Comparison of ENCODE assay signal across 18 cellular contexts in genomic region chr16:10932959-10933710, GRCh38. TPM values are rescaled to one million over a fixed set of nuclear protein-coding genes. Genes with fewer than 3 reads are reported as not detected.
DNase-seq lines count a peak whose midpoint lies in the region; ATAC-seq, FAIRE-seq and TF ChIP-seq lines count a peak whose summit lies in the region.
"Had no signal": no experiment of that assay in that cellular context is flagged by ENCODE, and none has a peak within 500 bp of the region (broad histone marks: within the 10 kb centered on the region; RNA-seq: fewer than 3 reads in every experiment).

No MANE protein-coding gene starts in this region.

- H3K9ac ChIP-seq in K562 (ENCODE audit: insufficient read depth in 1 of 2, low read depth in 2 of 2, low read length in 2 of 2) = no peak overlapping the region

- no peaks in the 10 kb centered on the region for H3K9me3 Mint-ChIP-seq in activated naive CD4-positive, alpha-beta T cell treated with anti-CD3 and anti-CD28 coated beads, Interleukin-2, amount 50 U/mL, for 72 hours
- H3K9me3 Mint-ChIP-seq: activated T-helper 2 cell treated with anti-CD3 and anti-CD28 coated beads, Interferon-gamma antibody, Interleukin-2, Interleukin-4, amounts not matched to agents 10 μg/mL and 5 μg/mL and 100 μg/mL, durations not matched to agents 14 hours and 24 hours and 36 hours had no signal

- BruUV-seq in K562 (replicated peaks; lab: Mats Ljungman, UMichigan) = no TSS peak

- H3K27ac ChIP-seq in cardiac muscle cell (peak overlapping the region; percentile 51), HEK293 (ENCODE audit: extremely low read depth, low read depth, low read length) (no peak overlapping the region), K562 (ENCODE audit: extremely low read depth, low read depth, low read length) (no peak overlapping the region), gastrocnemius medialis (peak overlapping the region; percentile 91 to 96 (median 94))
- H3K27ac ChIP-seq: uterus had no signal

- TF ChIP-seq EP300 in K562 (IDR thresholded peaks at IDR 0.05; ENCODE audit: low read length) = no peak

- FAIRE-seq in K562 (lab: Jason Lieb, UNC) = no peak
- FAIRE-seq: astrocyte, endothelial cell of umbilical vein had no signal

- H3K4me3 ChIP-seq in cardiac muscle cell = no peak overlapping the region
- no peak overlapping the region for H3K4me3 ChIP-seq in HEK293 (ENCODE audit: low read depth, low read length)
- no peak overlapping the region for H3K4me3 ChIP-seq in K562
- no peak overlapping the region for H3K4me3 ChIP-seq in gastrocnemius medialis
- H3K4me3 ChIP-seq: coronary artery, HAP-1, uterus had no signal

- TF ChIP-seq CTCF in cardiac muscle cell (IDR thresholded peaks at IDR 0.05; ENCODE audit: low read depth, low read length) (no peak), HEK293 (tag by site-specific recombination; IDR thresholded peaks at IDR 0.05) (no peak), K562 (IDR thresholded peaks at IDR 0.05 in 2 of 3, conservative IDR thresholded peaks at IDR 0.05 in 1 of 3; ENCODE audit: insufficient read depth in 2 of 3, low read depth in 1 of 3, low read length in 3 of 3) (no peak), gastrocnemius medialis (IDR thresholded peaks at IDR 0.05 in 4 of 5, conservative IDR thresholded peaks at IDR 0.05 in 1 of 5) (no peak)

- 83% methylated on average over 11 of the region's 11 CpGs for WGBS in K562 (ENCODE audit: insufficient coverage, low coverage, missing lambda C conversion rate)

- H2AFZ ChIP-seq in K562 (ENCODE audit: low read depth, low read length) = no peak overlapping the region

- intact Hi-C loops in Right ventricle myocardium inferior (cut with DNase I) (no loop called here), K562 (cut with micrococcal nuclease) (no loop called here), gastrocnemius medialis (cut with DNase I; ENCODE audit: low total_unique reads) (no loop called here)

- peak in 1 of 2 donors; percentile 49 for DNase-seq in cardiac muscle cell (ENCODE audit: low read depth in 1 of 2, low spot score in 1 of 2)
- no peak for DNase-seq in Right ventricle myocardium inferior (ENCODE audit: missing footprints)
- no peak for DNase-seq in K562 (ENCODE audit: extremely low read depth in 1 of 4, low spot score in 3 of 4)
- no peak for DNase-seq in gastrocnemius medialis
- no peak for DNase-seq in activated naive CD4-positive, alpha-beta T cell treated with anti-CD3 and anti-CD28 coated beads, Interleukin-2, amount 50 U/mL, for 72 hours (ENCODE audit: low spot score in 2 of 2)
- DNase-seq in HCEC 1CT = no peak
- DNase-seq in midbrain (lab: John Stamatoyannopoulos, UW) = no peak
- DNase-seq: NCI-H1092 treated with DMSO at 0.1 percent for 48 hours, NCI-H2081 treated with DMSO at 0.1 percent for 48 hours, NCI-H510A, uterus had no signal

- in situ Hi-C loops in K562 (cut with MboI) (loop anchor here (10.0 kb wide), 1 partner anchor 678 kb away; no protein-coding TSS in a partner anchor), gastrocnemius medialis (cut with MboI; ENCODE audit: low sequenced_read_pairs in 4 of 4) (no loop called here)

- H3K36me3 ChIP-seq in cardiac muscle cell (peaks cover 7% of the 10 kb centered on the region), HEK293 (ENCODE audit: control insufficient read depth in 2 of 2, insufficient read depth in 1 of 2, low read length in 2 of 2) (peaks cover 0 to 60% of the 10 kb centered on the region in 2 experiments; a peak in 2 of 3 replicates), K562 (ENCODE audit: control insufficient read depth, insufficient read depth, low read length) (peaks cover 45% of the 10 kb centered on the region), gastrocnemius medialis (peaks cover 0 to 11% of the 10 kb centered on the region in 2 donors)
- H3K36me3 ChIP-seq: uterus had no signal

- no peaks in the 10 kb centered on the region for H3K36me3 Mint-ChIP-seq in activated naive CD4-positive, alpha-beta T cell treated with anti-CD3 and anti-CD28 coated beads, Interleukin-2, amount 50 U/mL, for 72 hours

- no peak overlapping the region for H3K27ac Mint-ChIP-seq in activated naive CD4-positive, alpha-beta T cell treated with anti-CD3 and anti-CD28 coated beads, Interleukin-2, amount 50 U/mL, for 72 hours
- H3K27ac Mint-ChIP-seq: activated T-helper 2 cell treated with anti-CD3 and anti-CD28 coated beads, Interferon-gamma antibody, Interleukin-2, Interleukin-4, amounts not matched to agents 10 μg/mL and 5 μg/mL and 100 μg/mL, durations not matched to agents 14 hours and 24 hours and 36 hours had no signal

- no peak overlapping the region for H3K4me2 ChIP-seq in K562 (ENCODE audit: insufficient read depth, low read length)

- peaks cover 23% of the 10 kb centered on the region; the same call in 2 of the 3 replicates for H3K79me2 ChIP-seq in K562 (ENCODE audit: control insufficient read depth, insufficient read depth, low read length)

- H3K4me1 ChIP-seq in cardiac muscle cell (ENCODE audit: low read depth) (no peaks in the 10 kb centered on the region), HEK293 (ENCODE audit: control insufficient read depth, insufficient read depth, low read length) (no peaks in the 10 kb centered on the region), K562 (replicated peaks in 1 of 2; ENCODE audit: control insufficient read depth in 2 of 2, insufficient read depth in 2 of 2, low read length in 2 of 2) (peaks cover 0 to 9% of the 10 kb centered on the region in 2 experiments; a peak in 2 of 5 replicates), gastrocnemius medialis (peaks cover 71 to 73% of the 10 kb centered on the region in 2 donors)
- H3K4me1 ChIP-seq: HAP-1 had no signal

- ATAC-seq in Right ventricle myocardium inferior (no peak), K562 (no peak), gastrocnemius medialis (no peak)
- no peak for ATAC-seq in activated naive CD4-positive, alpha-beta T cell treated with anti-CD3 and anti-CD28 coated beads, Interleukin-2, amount 50 U/mL, for 72 hours
- ATAC-seq: activated CD4-positive, CD25-positive, alpha-beta regulatory T cell treated with anti-CD3 and anti-CD28 coated beads, Interleukin-2, amount 50 U/mL, for 24 hours had no signal

- CTCF ChIA-PET in HEK293 (lab: Yijun Ruan, JAX) = interaction anchor here (0.6 to 1.5 kb wide), 2 partner anchors 9 to 14 kb away, joined by 3 read pairs; partner anchors contain the start of gene DEXI
- CTCF ChIA-PET in K562 (lab: Yijun Ruan, JAX; ENCODE audit: low intra/inter-chr PET ratio) = no interaction called here

- TF ChIP-seq POLR2A in K562 (conservative IDR thresholded peaks at IDR 0.05) (no peak), gastrocnemius medialis (IDR thresholded peaks at IDR 0.05) (no peak)

- H3K9me3 ChIP-seq in cardiac muscle cell (ENCODE audit: low read depth) (no peaks in the 10 kb centered on the region), HEK293 (ENCODE audit: control insufficient read depth, insufficient read depth, low read depth, low read length) (no peaks in the 10 kb centered on the region), K562 (replicated peaks; ENCODE audit: control insufficient read depth, insufficient read depth, low read depth, low read length) (no peaks in the 10 kb centered on the region), gastrocnemius medialis (no peaks in the 10 kb centered on the region)
- H3K9me3 ChIP-seq: HAP-1, uterus had no signal

- no peak for TF ChIP-seq RAD21 in K562 (CRISPR knock-in tag; conservative IDR thresholded peaks at IDR 0.05 in 1 of 2, IDR thresholded peaks at IDR 0.05 in 1 of 2)

- peaks cover 33% of the 10 kb centered on the region for H4K20me1 ChIP-seq in K562 (replicated peaks; ENCODE audit: control insufficient read depth, insufficient read depth, low read length)

- H3K9me1 ChIP-seq in K562 (ENCODE audit: control insufficient read depth, insufficient read depth, low read length) = no peaks in the 10 kb centered on the region

- H3K27me3 ChIP-seq in cardiac muscle cell = no peaks in the 10 kb centered on the region
- no peaks in the 10 kb centered on the region for H3K27me3 ChIP-seq in K562 (ENCODE audit: control insufficient read depth in 2 of 2, insufficient read depth in 2 of 2, low read length in 2 of 2)
- no peaks in the 10 kb centered on the region for H3K27me3 ChIP-seq in gastrocnemius medialis
- H3K27me3 ChIP-seq: uterus had no signal

- POLR2A ChIA-PET in HEK293 (lab: Yijun Ruan, JAX) (interaction anchor here (2.0 kb wide), 1 partner anchor 9 kb away, joined by 8 read pairs; the partner anchor contains the start of gene DEXI), K562 (lab: Yijun Ruan, JAX) (interaction anchor here (0.5 to 1.5 kb wide), 4 partner anchors 9 to 313 kb away, joined by 3 to 6 read pairs (median 4); partner anchors contain the start of gene DEXI)

RNA-seq across cellular contexts. Expression of gene DEXI, which starts 9.1 kb away (rescaled TPM):
- 112 and 115 TPM in 2 replicates for total RNA-seq in cardiac muscle cell
- polyA plus RNA-seq in cardiac muscle cell = 78.4 and 92.1 TPM in 2 replicates
- total RNA-seq in Right ventricle myocardium inferior = 121 TPM
- 19.9 and 32.5 TPM in 2 replicates for total RNA-seq in K562 (2011; cell fraction: chromatin; rRNA removed; ENCODE audit: low replicate concordance)
- total RNA-seq in K562 (2011; cell fraction: nucleolus; rRNA removed) = 26.5 and 30.0 TPM in 2 replicates
- 26.1 and 37.4 TPM in 2 replicates for total RNA-seq in K562 (2011; cell fraction: nucleoplasm; rRNA removed)
- total RNA-seq in K562 (2014; rRNA removed) = 35.8 and 43.1 TPM in 2 replicates
- total RNA-seq in K562 (2014; rRNA removed; fragmentation: Illumina TruSeq; extraction: Trizol) = 18.2 and 22.0 TPM in 2 replicates
- total RNA-seq in K562 (2015; rRNA removed; fragmentation: Illumina TruSeq; extraction: Trizol) = 29.6 and 31.3 TPM in 2 replicates
- total RNA-seq in K562 (2021) = 33.3 and 38.2 TPM in 2 replicates
- polyA plus RNA-seq in K562 (2011; rRNA removed) = 20.0 and 24.5 TPM in 2 replicates
- 35.9 and 65.4 TPM in 2 replicates for polyA plus RNA-seq in K562 (2011; cell fraction: cytosol; rRNA removed)
- polyA plus RNA-seq in K562 (2011; cell fraction: nucleus; rRNA removed) = 24.2 and 31.3 TPM in 2 replicates
- polyA plus RNA-seq in K562 (2012) = 34.3 and 38.6 TPM in 2 replicates
- polyA plus RNA-seq in K562 (2014; fragmentation: Illumina TruSeq; extraction: Trizol) = 39.2 and 40.1 TPM in 2 replicates
- polyA plus RNA-seq in K562 (2014; fragmentation: Nextera tagmentation; extraction: Ambion mirVana) = 1 to 10 TPM; 2.9 to 3.7 TPM
- polyA plus RNA-seq in K562 (2014; rRNA removed) = 21.1 and 31.5 TPM in 2 replicates
- polyA minus RNA-seq in K562 (2011; rRNA and poly(A)+ RNA removed) = 25.2 and 29.1 TPM in 2 replicates
- 21.8 and 24.2 TPM in 2 replicates for polyA minus RNA-seq in K562 (2011; cell fraction: cytosol; rRNA and poly(A)+ RNA removed)
- 12.3 and 19.3 TPM in 2 replicates for polyA minus RNA-seq in K562 (2011; cell fraction: nucleus; rRNA and poly(A)+ RNA removed)
- 100 to 1,000 TPM in 3 of 4 donors, 10 to 100 TPM in 1; 83.9 to 184 (median 127) TPM for total RNA-seq in gastrocnemius medialis
- 10 to 100 TPM; 17.1 to 30.2 TPM for total RNA-seq in activated naive CD4-positive, alpha-beta T cell treated with anti-CD3 and anti-CD28 coated beads, Interleukin-2, amount 50 U/mL, for 72 hours

RNA-seq across cellular contexts. Expression of gene CLEC16A, which starts 11.2 kb away (rescaled TPM):
- total RNA-seq in cardiac muscle cell (23.9 and 26.8 TPM in 2 replicates), Right ventricle myocardium inferior (23.0 TPM), K562 (2014; rRNA removed) (9.8 and 13.6 TPM in 2 replicates), K562 (2014; rRNA removed; fragmentation: Illumina TruSeq; extraction: Trizol) (11.4 and 13.2 TPM in 2 replicates), K562 (2015; rRNA removed; fragmentation: Illumina TruSeq; extraction: Trizol) (8.5 and 10.0 TPM in 2 replicates), K562 (2021) (22.1 and 22.3 TPM in 2 replicates), gastrocnemius medialis (10 to 100 TPM; 24.5 to 33.0 (median 29.3) TPM)
- polyA plus RNA-seq in cardiac muscle cell (17.5 and 23.6 TPM in 2 replicates), K562 (2011; rRNA removed) (8.8 and 10.4 TPM in 2 replicates), K562 (2014; fragmentation: Illumina TruSeq; extraction: Trizol) (15.6 and 16.1 TPM in 2 replicates), K562 (2014; fragmentation: Nextera tagmentation; extraction: Ambion mirVana) (1 to 10 TPM in 1 of 2 experiments, under 1 TPM in 1; 1.00 to 1.4 TPM), K562 (2014; rRNA removed) (10.6 and 10.8 TPM in 2 replicates)
- 90.8 and 106 TPM in 2 replicates for total RNA-seq in K562 (2011; cell fraction: chromatin; rRNA removed; ENCODE audit: low replicate concordance)
- 41.2 and 41.7 TPM in 2 replicates for total RNA-seq in K562 (2011; cell fraction: nucleolus; rRNA removed)
- 59.0 and 65.7 TPM in 2 replicates for total RNA-seq in K562 (2011; cell fraction: nucleoplasm; rRNA removed)
- 7.3 and 8.2 TPM in 2 replicates for polyA plus RNA-seq in K562 (2011; cell fraction: cytosol; rRNA removed)
- 13.4 and 16.9 TPM in 2 replicates for polyA plus RNA-seq in K562 (2011; cell fraction: nucleus; rRNA removed)
- 13.6 and 19.6 TPM in 2 replicates for polyA plus RNA-seq in K562 (2012)
- polyA minus RNA-seq in K562 (2011; rRNA and poly(A)+ RNA removed) = 35.1 and 47.1 TPM in 2 replicates
- 21.8 and 27.7 TPM in 2 replicates for polyA minus RNA-seq in K562 (2011; cell fraction: cytosol; rRNA and poly(A)+ RNA removed)
- polyA minus RNA-seq in K562 (2011; cell fraction: nucleus; rRNA and poly(A)+ RNA removed) = 14.4 and 24.4 TPM in 2 replicates
- total RNA-seq in activated naive CD4-positive, alpha-beta T cell treated with anti-CD3 and anti-CD28 coated beads, Interleukin-2, amount 50 U/mL, for 72 hours = 10 to 100 TPM; 28.0 to 33.2 TPM

RNA-seq across cellular contexts. Expression of gene CIITA, which starts 56.1 kb away (rescaled TPM):
- total RNA-seq in cardiac muscle cell = 0.06 TPM in 1 of 2 replicates, not detected in the other
- 0.81 and 1.1 TPM in 2 replicates for polyA plus RNA-seq in cardiac muscle cell
- 11.0 TPM for total RNA-seq in Right ventricle myocardium inferior
- 0.19 TPM in 1 of 2 replicates, not detected in the other for total RNA-seq in K562 (2011; cell fraction: chromatin; rRNA removed; ENCODE audit: low replicate concordance)
- total RNA-seq in K562 (2011; cell fraction: nucleolus; rRNA removed) = not detected in 2 replicates
- 0.31 TPM in 1 of 2 replicates, not detected in the other for total RNA-seq in K562 (2011; cell fraction: nucleoplasm; rRNA removed)
- total RNA-seq in K562 (2014; rRNA removed) = not detected in 2 replicates
- not detected in 2 replicates for total RNA-seq in K562 (2014; rRNA removed; fragmentation: Illumina TruSeq; extraction: Trizol)
- 0.04 and 0.11 TPM in 2 replicates for total RNA-seq in K562 (2015; rRNA removed; fragmentation: Illumina TruSeq; extraction: Trizol)
- 0.20 and 0.38 TPM in 2 replicates for total RNA-seq in K562 (2021)
- polyA plus RNA-seq in K562 (2011; rRNA removed) = not detected in 2 replicates
- not detected in 2 replicates for polyA plus RNA-seq in K562 (2011; cell fraction: cytosol; rRNA removed)
- 0.04 and 0.13 TPM in 2 replicates for polyA plus RNA-seq in K562 (2011; cell fraction: nucleus; rRNA removed)
- 0.23 and 0.25 TPM in 2 replicates for polyA plus RNA-seq in K562 (2012)
- not detected in 2 replicates for polyA plus RNA-seq in K562 (2014; fragmentation: Illumina TruSeq; extraction: Trizol)
- polyA plus RNA-seq in K562 (2014; fragmentation: Nextera tagmentation; extraction: Ambion mirVana) = under 1 TPM; 0.01 to 0.08 TPM
- polyA plus RNA-seq in K562 (2014; rRNA removed) = 0.11 TPM in 1 of 2 replicates, not detected in the other
- 0.06 TPM in 1 of 2 replicates, not detected in the other for polyA minus RNA-seq in K562 (2011; rRNA and poly(A)+ RNA removed)
- polyA minus RNA-seq in K562 (2011; cell fraction: cytosol; rRNA and poly(A)+ RNA removed) = not detected in 2 replicates
- polyA minus RNA-seq in K562 (2011; cell fraction: nucleus; rRNA and poly(A)+ RNA removed) = not detected in 2 replicates
- 1 to 10 TPM; 2.3 to 9.1 (median 5.1) TPM for total RNA-seq in gastrocnemius medialis
- total RNA-seq in activated naive CD4-positive, alpha-beta T cell treated with anti-CD3 and anti-CD28 coated beads, Interleukin-2, amount 50 U/mL, for 72 hours = 1 to 10 TPM in 1 of 2 donors, under 1 TPM in 1; 0.52 to 2.3 TPM
- total RNA-seq: astrocyte, endothelial cell of umbilical vein had no signal
- polyA plus RNA-seq: endothelial cell of umbilical vein had no signal

Comparison
In these comparisons a context has a peak if more than half of its experiments do, and no peak if none do; other contexts are left out.
1. H3K27ac ChIP-seq: peak in cardiac muscle cell (single experiment) and gastrocnemius medialis (4 of 4); none in HEK293 (single experiment) and K562 (single experiment).